ENCODE assay signal across 20 cellular contexts in the genomic region with DNA sequence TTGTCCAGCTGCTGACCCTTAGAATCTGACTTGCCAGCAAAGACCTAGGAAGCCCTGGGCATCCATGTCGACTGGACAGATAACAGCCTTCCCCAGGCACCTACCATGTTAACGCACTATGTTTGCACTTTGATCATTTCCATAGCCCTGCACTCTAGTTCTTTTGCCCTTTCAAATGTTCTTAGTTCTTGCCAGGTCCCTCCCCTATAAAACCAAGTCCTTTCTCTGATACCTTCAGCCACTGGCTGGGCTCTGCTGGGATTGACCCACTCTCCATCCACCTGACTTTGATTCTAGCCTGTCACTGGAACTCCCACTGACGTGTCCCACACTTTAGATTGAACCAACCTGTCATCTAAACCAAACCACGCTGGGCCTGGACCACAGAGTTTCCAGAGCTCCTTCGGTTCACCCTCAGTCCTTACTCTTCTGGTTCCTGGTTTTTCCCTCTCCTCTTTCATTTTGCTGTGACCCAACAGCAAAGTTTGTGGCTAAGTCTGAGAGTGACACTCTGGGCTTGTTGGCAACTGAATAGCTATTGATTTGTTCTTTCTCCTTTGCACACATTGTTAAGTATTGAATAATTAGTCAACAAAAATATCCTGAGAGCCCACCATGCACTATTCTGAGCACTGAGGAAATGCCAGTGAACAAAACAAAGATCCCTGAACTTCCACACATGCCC. TPM values are rescaled to one million over a fixed set of nuclear protein-coding genes. Genes with fewer than 3 reads are reported as not detected.
DNase-seq lines count a peak whose midpoint lies in the region; ATAC-seq and TF ChIP-seq lines count a peak whose summit lies in the region.
"Had no signal": no experiment of that assay in that cellular context is flagged by ENCODE, and none has a peak within 500 bp of the region (broad histone marks: within the 10 kb centered on the region; RNA-seq: fewer than 3 reads in every experiment).

No MANE protein-coding gene starts in this region.

- H3K27me3 ChIP-seq in right atrium auricular region (no peaks in the 10 kb centered on the region), right cardiac atrium (ENCODE audit: control insufficient read depth, insufficient read depth) (no peaks in the 10 kb centered on the region), prostate gland (replicated peaks; ENCODE audit: insufficient read depth) (no peaks in the 10 kb centered on the region), aorta (ENCODE audit: control insufficient read depth in 1 of 2, insufficient read depth in 2 of 2, low read length in 1 of 2) (no peaks in the 10 kb centered on the region)
- H3K27me3 ChIP-seq: neural progenitor cell, spleen, tibial nerve had no signal

- H3K4me1 ChIP-seq in right atrium auricular region (peaks cover 0 to 48% of the 10 kb centered on the region in 2 donors), right cardiac atrium (ENCODE audit: control insufficient read depth, insufficient read depth, low read length) (peaks cover 7% of the 10 kb centered on the region), prostate gland (replicated peaks) (peaks cover 3% of the 10 kb centered on the region), aorta (ENCODE audit: control insufficient read depth in 1 of 2, insufficient read depth in 2 of 2, low read length in 2 of 2) (peaks cover 2 to 12% of the 10 kb centered on the region in 2 donors)
- H3K4me1 ChIP-seq: neural progenitor cell, psoas muscle, spleen had no signal

- intact Hi-C loops in cardiac septum (cut with DNase I) (loop anchor here (5.0 kb wide), 1 partner anchor 100 kb away; no protein-coding TSS in a partner anchor), right cardiac atrium (cut with DNase I) (loop anchor here in 2 of 4 donors (10.0 kb wide), 1 partner anchor 53 kb away; a partner anchor contains a TSS), prostate gland (cut with DNase I) (loop anchor here (5.0 kb wide), 2 partner anchors 50 to 170 kb away; a partner anchor contains a TSS), aorta (cut with DNase I) (no loop called here)

- H3K36me3 ChIP-seq in right atrium auricular region (no peaks in the 10 kb centered on the region), prostate gland (no peaks in the 10 kb centered on the region), aorta (ENCODE audit: control insufficient read depth in 1 of 2, insufficient read depth in 2 of 2, low read length in 1 of 2) (no peaks in the 10 kb centered on the region)
- H3K36me3 ChIP-seq: neural progenitor cell, spleen, tibial nerve had no signal

- H3K9me3 ChIP-seq in right atrium auricular region (no peaks in the 10 kb centered on the region), right cardiac atrium (ENCODE audit: control insufficient read depth, low read length) (no peaks in the 10 kb centered on the region), prostate gland (no peaks in the 10 kb centered on the region), aorta (ENCODE audit: control insufficient read depth, low read length) (no peaks in the 10 kb centered on the region)
- H3K9me3 ChIP-seq: A549, Caco-2, psoas muscle, spleen, tibial nerve had no signal

- TF ChIP-seq CTCF in right atrium auricular region (IDR thresholded peaks at IDR 0.05) (no peak), prostate gland (IDR thresholded peaks at IDR 0.05) (no peak)

- DNase-seq in right atrium auricular region (ENCODE audit: low spot score) (no peak), cardiac septum (ENCODE audit: low spot score) (no peak), right cardiac atrium (no peak), prostate gland (ENCODE audit: low spot score) (no peak), aorta (no peak), activated T-cell treated with anti-CD3 and anti-CD28 coated beads for 4 hours (no peak)
- no peak for DNase-seq in activated CD4-positive, alpha-beta T cell treated with anti-CD3 and anti-CD28 coated beads for 4 hours
- DNase-seq: activated CD4-positive, alpha-beta T cell treated with anti-CD3 and anti-CD28 coated beads for 48 hours; Caco-2; glutamatergic neuron; NCI-H1105 treated with DMSO at 0.1 percent for 48 hours; NCI-H2081 treated with DMSO at 0.1 percent for 48 hours; psoas muscle; spleen; stimulated activated CD4-positive, alpha-beta T cell treated with anti-CD3 and anti-CD28 coated beads, Interleukin-4, amount 100 ng/mL, for 1 hour; stimulated activated naive CD4-positive, alpha-beta T cell treated with Interleukin-2 at 50 U/mL for 16 hours had no signal

- no peak for TF ChIP-seq POLR2A in prostate gland (IDR thresholded peaks at IDR 0.05)

- no peak for ATAC-seq in right cardiac atrium
- no peak for ATAC-seq in aorta (ENCODE audit: low FRiP score)
- no peak for ATAC-seq in HG03280 (IDR thresholded peaks at IDR 0.05; ENCODE audit: unreplicated experiment)
- ATAC-seq: psoas muscle had no signal

- H3K4me3 ChIP-seq in right atrium auricular region (no peak overlapping the region), right cardiac atrium (ENCODE audit: low read length) (no peak overlapping the region), prostate gland (no peak overlapping the region), aorta (ENCODE audit: low read length in 2 of 2) (no peak overlapping the region)
- H3K4me3 ChIP-seq: A549, neural progenitor cell, psoas muscle, spleen, tibial nerve had no signal

- 74% methylated on average over 5 of the region's 5 CpGs for WGBS in right cardiac atrium
- 91% methylated on average over 5 of the region's 5 CpGs for WGBS in prostate gland
- WGBS in aorta, 2 donors, result 89 to 91% methylated on average over 5 of the region's 5 CpGs

- H3K27ac ChIP-seq in right atrium auricular region (peak overlapping the region; percentile 80 to 89), right cardiac atrium (ENCODE audit: low read length) (peak overlapping the region; percentile 79), prostate gland (peak overlapping the region; percentile 10 to 38), aorta (ENCODE audit: low read depth in 1 of 2, low read length in 2 of 2) (peak overlapping the region; percentile 91 to 100)
- H3K27ac ChIP-seq: neural progenitor cell, psoas muscle, spleen had no signal

RNA-seq across cellular contexts. Expression of a gene that starts 51.8 kb away (rescaled TPM):
- 10 to 100 TPM; 65.9 to 93.2 TPM for total RNA-seq in right atrium auricular region
- 269 TPM for total RNA-seq in cardiac septum
- 100 to 1,000 TPM in 1 of 4 donors, 10 to 100 TPM in 3; 59.1 to 160 (median 63.7) TPM for total RNA-seq in right cardiac atrium
- 19.5 TPM for polyA plus RNA-seq in right cardiac atrium
- 10 to 100 TPM; 25.3 to 37.1 TPM for total RNA-seq in prostate gland
- 100 to 1,000 TPM; 218 to 414 TPM for total RNA-seq in aorta
- polyA plus RNA-seq in aorta, result 10 to 100 TPM; 54.6 to 94.4 TPM

Comparison
In these comparisons a context has a peak if more than half of its experiments do, and no peak if none do; other contexts are left out.
1. H3K27ac ChIP-seq: peak in every context shown above with its lines; median percentile 96 in aorta; 84 in right atrium auricular region; 79 in right cardiac atrium; 24 in prostate gland.
2. intact Hi-C loops: an anchor here in cardiac septum (5.0 kb wide) and prostate gland (5.0 kb wide); none called in aorta.